14 cellular contexts compared by ENCODE assay signal in the genomic region with DNA sequence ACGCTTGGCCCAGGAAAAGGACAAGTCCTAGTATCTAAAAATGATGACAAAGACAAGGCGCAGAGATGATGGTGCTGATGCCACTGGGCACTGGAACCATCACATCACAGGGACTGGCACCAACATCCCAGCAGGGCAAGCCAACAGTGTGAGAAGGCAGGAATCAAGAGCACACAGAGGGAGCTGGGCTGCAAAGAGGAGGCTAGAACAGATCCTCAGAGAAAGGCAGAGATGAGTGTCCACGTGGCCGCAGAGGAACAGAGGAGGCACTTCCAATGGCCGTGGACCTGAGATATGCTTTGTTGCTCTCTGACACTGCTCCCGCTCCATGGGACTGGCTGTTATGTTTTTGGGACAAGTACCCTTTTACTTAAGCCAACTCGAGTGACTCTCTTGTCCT. TPM values are rescaled to one million over a fixed set of nuclear protein-coding genes. Genes with fewer than 3 reads are reported as not detected.
DNase-seq lines count a peak whose midpoint lies in the region; FAIRE-seq and TF ChIP-seq lines count a peak whose summit lies in the region.
"Had no signal": no experiment of that assay in that cellular context is flagged by ENCODE, and none has a peak within 500 bp of the region (broad histone marks: within the 10 kb centered on the region; RNA-seq: fewer than 3 reads in every experiment).

No MANE protein-coding gene starts in this region.

- H3K27me3 Mint-ChIP-seq in endothelial cell (ENCODE audit: unreplicated experiment) (peaks cover 5% of the 10 kb centered on the region), mesothelial cell of epicardium (ENCODE audit: low read depth) (no peaks in the 10 kb centered on the region)

- peak overlapping the region; percentile 80 for H3K27ac Mint-ChIP-seq in endothelial cell (ENCODE audit: unreplicated experiment)
- H3K27ac Mint-ChIP-seq in mesothelial cell of epicardium, result peak overlapping the region; percentile 89

- H3K36me3 Mint-ChIP-seq in endothelial cell (ENCODE audit: low read depth, unreplicated experiment), result peaks cover 10% of the 10 kb centered on the region
- H3K36me3 Mint-ChIP-seq in mesothelial cell of epicardium, result peaks cover 11% of the 10 kb centered on the region

- H3K4me3 Mint-ChIP-seq in endothelial cell (ENCODE audit: unreplicated experiment) (no peak overlapping the region), mesothelial cell of epicardium (no peak overlapping the region)
- H3K4me3 Mint-ChIP-seq: CD8-positive, alpha-beta T cell had no signal

- H3K9me3 Mint-ChIP-seq in endothelial cell (ENCODE audit: unreplicated experiment) (no peaks in the 10 kb centered on the region), mesothelial cell of epicardium (no peaks in the 10 kb centered on the region)
- H3K9me3 Mint-ChIP-seq: CD8-positive, alpha-beta T cell had no signal

- H3K4me1 Mint-ChIP-seq in endothelial cell (ENCODE audit: unreplicated experiment), result peaks cover 22% of the 10 kb centered on the region
- peaks cover 17% of the 10 kb centered on the region for H3K4me1 Mint-ChIP-seq in mesothelial cell of epicardium

- TF ChIP-seq CTCF in endothelial cell (IDR thresholded peaks at IDR 0.05; ENCODE audit: unreplicated experiment), result no peak
- TF ChIP-seq CTCF in mesothelial cell of epicardium (IDR thresholded peaks at IDR 0.05; ENCODE audit: unreplicated experiment), result no peak

- peak overlapping the region; percentile 18 for H3K27ac ChIP-seq in substantia nigra (ENCODE audit: low read depth, low read length, poor library complexity, severe bottlenecking)
- H3K27ac ChIP-seq: tibial nerve had no signal

- peak; percentile 49 for DNase-seq in activated effector memory CD4-positive, alpha-beta T cell treated with anti-CD3 and anti-CD28 coated beads, Interleukin-2, amount 50 U/mL, for 16 hours
- no peak for DNase-seq in activated effector memory CD4-positive, alpha-beta T cell treated with Interleukin-2 at 50 U/mL for 16 hours
- no peak for DNase-seq in endothelial cell (ENCODE audit: low spot score)
- no peak for DNase-seq in mesothelial cell of epicardium (ENCODE audit: low spot score in 2 of 2, unreplicated experiment in 2 of 2)
- peak in 4 of 49 donors; percentile 6 to 15 (median 11) for DNase-seq in substantia nigra (lab: John Stamatoyannopoulos, UW)
- DNase-seq in dermis blood vessel endothelial cell, result no peak
- no peak for DNase-seq in HTR-8/SVneo (ENCODE audit: insufficient read length, low spot score)
- no peak for DNase-seq in OCI-M2 (lab: John Stamatoyannopoulos, UW; ENCODE audit: unreplicated experiment)
- DNase-seq: CD8-positive, alpha-beta T cell; mammary epithelial cell had no signal

- FAIRE-seq in HTR-8/SVneo (lab: Jason Lieb, UNC), result no peak
- FAIRE-seq: A204.1, colon, GM12891 had no signal

RNA-seq across cellular contexts. Expression of gene FOXN3, which starts 17.9 kb away (rescaled TPM):
- total RNA-seq in endothelial cell (ENCODE audit: unreplicated experiment) (108 TPM), mesothelial cell of epicardium (114 to 124 TPM (median 120 TPM) in 3 replicates), dermis blood vessel endothelial cell (25.9 and 39.5 TPM in 2 replicates)
